In genomic region chr3:197352382-197352781, GRCh38 we compare ENCODE assay signal across 16 cellular contexts. TPM values are rescaled to one million over a fixed set of nuclear protein-coding genes. Genes with fewer than 3 reads are reported as not detected.
DNase-seq lines count a peak whose midpoint lies in the region; ATAC-seq and TF ChIP-seq lines count a peak whose summit lies in the region.
"Had no signal": no experiment of that assay in that cellular context is flagged by ENCODE, and none has a peak within 500 bp of the region (broad histone marks: within the 10 kb centered on the region; RNA-seq: fewer than 3 reads in every experiment).

No MANE protein-coding gene starts in this region.

- H3K4me3 Mint-ChIP-seq in brain, result no peak overlapping the region
- H3K4me3 Mint-ChIP-seq: activated B cell treated with CpG ODN at 0.5 μM for 24 hours; stimulated activated naive CD8-positive, alpha-beta T cell treated with anti-CD3 and anti-CD28 coated beads, Interleukin-15, amount 100 ng/mL, for 72 hours had no signal

- H3K9me1 ChIP-seq in IMR-90 (ENCODE audit: insufficient read depth, low read length), result peaks cover 5% of the 10 kb centered on the region

- no peak overlapping the region for H3K18ac ChIP-seq in IMR-90 (ENCODE audit: low read depth, low read length)

- peaks cover 43% of the 10 kb centered on the region for H3K4me1 Mint-ChIP-seq in brain
- H3K4me1 Mint-ChIP-seq: activated B cell treated with CpG ODN at 0.5 μM for 24 hours; stimulated activated naive CD8-positive, alpha-beta T cell treated with anti-CD3 and anti-CD28 coated beads, Interleukin-15, amount 100 ng/mL, for 72 hours had no signal

- no peak overlapping the region for H2BK5ac ChIP-seq in IMR-90 (ENCODE audit: low read depth, low read length, poor library complexity, severe bottlenecking)

- H3K23ac ChIP-seq in IMR-90 (ENCODE audit: low read depth, low read length), result no peak overlapping the region

- H3K79me1 ChIP-seq in IMR-90 (ENCODE audit: low read depth in 1 of 2, low read length in 2 of 2), result no peaks in the 10 kb centered on the region

- H3K27me3 ChIP-seq in IMR-90 (ENCODE audit: control insufficient read depth, insufficient read depth, low read length) (peaks cover 2% of the 10 kb centered on the region), upper lobe of right lung (no peaks in the 10 kb centered on the region)
- H3K27me3 ChIP-seq: colonic mucosa had no signal

- no peak overlapping the region for H4K91ac ChIP-seq in IMR-90 (ENCODE audit: insufficient read depth, low read depth, low read length)

- no peak for TF ChIP-seq RAD21 in IMR-90 (IDR thresholded peaks at IDR 0.05; ENCODE audit: low read length)

- no peaks in the 10 kb centered on the region for H4K20me1 ChIP-seq in IMR-90 (ENCODE audit: insufficient read depth, low read length)

- WGBS in IMR-90 (ENCODE audit: extremely low coverage in 2 of 2, insufficient read length in 1 of 2), 2 experiments, result 80% methylated on average over 1 of the region's 5 CpGs; no CpG with 5 or more reads in 1 of the 2 experiments

- no peaks in the 10 kb centered on the region for H3K36me3 Mint-ChIP-seq in brain

- peaks cover 2 to 5% (median 3%) of the 10 kb centered on the region in 5 experiments for H3K9me3 Mint-ChIP-seq in brain
- H3K9me3 Mint-ChIP-seq: activated B cell treated with CpG ODN at 0.5 μM for 24 hours; stimulated activated naive CD8-positive, alpha-beta T cell treated with anti-CD3 and anti-CD28 coated beads, Interleukin-15, amount 100 ng/mL, for 72 hours had no signal

- DNase-seq in IMR-90 (peak; percentile 69), left kidney (ENCODE audit: low read depth, low spot score) (peak; percentile 43), upper lobe of right lung (no peak), NCI-H2107 treated with DMSO at 0.1 percent for 48 hours (lab: John Stamatoyannopoulos, UW; ENCODE audit: unreplicated experiment) (no peak)
- no peak for DNase-seq in stimulated activated naive CD4-positive, alpha-beta T cell (lab: John Stamatoyannopoulos, UW)
- DNase-seq: activated B cell treated with CpG ODN at 0.5 μM for 24 hours; activated T-cell treated with anti-CD3 and anti-CD28 coated beads, Interleukin-2, amount 50 U/mL, for 48 hours; colonic mucosa; H7; hypothalamus; NCI-H1105; PC-9; stimulated activated naive CD8-positive, alpha-beta T cell treated with anti-CD3 and anti-CD28 coated beads, Interleukin-15, amount 100 ng/mL, for 72 hours had no signal

- no peak overlapping the region for H2AK5ac ChIP-seq in IMR-90 (ENCODE audit: low read depth, low read length)

- H4K8ac ChIP-seq in IMR-90 (ENCODE audit: low read depth in 2 of 2, low read length in 2 of 2), result no peak overlapping the region

- H3K27ac Mint-ChIP-seq in brain, result peak overlapping the region in 4 of 5 experiments; percentile 0 to 78 (median 60)
- H3K27ac Mint-ChIP-seq: activated B cell treated with CpG ODN at 0.5 μM for 24 hours had no signal

- no peaks in the 10 kb centered on the region for H3K9me3 ChIP-seq in IMR-90 (ENCODE audit: control insufficient read depth, insufficient read depth, low read length)
- no peaks in the 10 kb centered on the region for H3K9me3 ChIP-seq in upper lobe of right lung
- H3K9me3 ChIP-seq: colonic mucosa had no signal

- POLR2A ChIA-PET in IMR-90 (lab: Charles Lee; ENCODE audit: unreplicated experiment), result no interaction called here

- no peak overlapping the region for H2BK120ac ChIP-seq in IMR-90 (ENCODE audit: low read depth, low read length)

- no peak overlapping the region for H3K4ac ChIP-seq in IMR-90 (ENCODE audit: low read depth, low read length)

- H2BK15ac ChIP-seq in IMR-90 (ENCODE audit: low read depth, low read length), result no peak overlapping the region

- no peak overlapping the region for H3K27ac ChIP-seq in IMR-90 (ENCODE audit: insufficient read depth, low read length)
- H3K27ac ChIP-seq in upper lobe of right lung, result no peak overlapping the region
- H3K27ac ChIP-seq: colonic mucosa, PC-9 had no signal

- H3K36me3 ChIP-seq in IMR-90 (ENCODE audit: control insufficient read depth, insufficient read depth, low read length) (no peaks in the 10 kb centered on the region), upper lobe of right lung (no peaks in the 10 kb centered on the region)
- H3K36me3 ChIP-seq: colonic mucosa had no signal

- no peak overlapping the region for H2BK20ac ChIP-seq in IMR-90 (ENCODE audit: low read depth, low read length)

- H3K9ac ChIP-seq in IMR-90 (ENCODE audit: low read depth, low read length), result no peak overlapping the region

- H3K4me1 ChIP-seq in IMR-90 (ENCODE audit: control insufficient read depth, insufficient read depth, low read length), result peaks cover 16% of the 10 kb centered on the region
- H3K4me1 ChIP-seq in upper lobe of right lung, result peaks cover 4% of the 10 kb centered on the region
- H3K4me1 ChIP-seq: colonic mucosa had no signal

- H4K5ac ChIP-seq in IMR-90 (ENCODE audit: low read depth, low read length), result no peak overlapping the region

- in situ Hi-C loops in IMR-90 (cut with MboI; ENCODE audit: low sequenced_read_pairs), result no loop called here

- H3K56ac ChIP-seq in IMR-90 (ENCODE audit: extremely low read depth, insufficient read depth, low read length), result no peak overlapping the region

- ATAC-seq in IMR-90 (ENCODE audit: low read depth) (no peak), upper lobe of right lung (peak; percentile 6), GM19397 (IDR thresholded peaks at IDR 0.05; ENCODE audit: unreplicated experiment) (no peak), HG03039 (IDR thresholded peaks at IDR 0.05; ENCODE audit: unreplicated experiment) (no peak)
- ATAC-seq: stimulated activated naive CD8-positive, alpha-beta T cell treated with anti-CD3 and anti-CD28 coated beads, Interleukin-15, amount 100 ng/mL, for 72 hours had no signal

- CTCF ChIA-PET in IMR-90 (lab: Yijun Ruan, JAX), result no interaction called here

- no peak overlapping the region for H3K14ac ChIP-seq in IMR-90 (replicated peaks; ENCODE audit: low read depth, low read length)

- dilution Hi-C loops in IMR-90 (cut with HindIII; ENCODE audit: low sequenced_read_pairs, unreplicated experiment), result no loop called here

- H2AFZ ChIP-seq in IMR-90 (replicated peaks; ENCODE audit: low read length, poor library complexity), result no peak overlapping the region
- H2AFZ ChIP-seq: PC-9 had no signal

- no peak overlapping the region for H2AK9ac ChIP-seq in IMR-90 (replicated peaks; ENCODE audit: low read depth, low read length, poor library complexity)

- no peak for TF ChIP-seq POLR2A in IMR-90 (IDR thresholded peaks at IDR 0.05; ENCODE audit: low read depth, low read length)

- H3K4me3 ChIP-seq in IMR-90 (ENCODE audit: insufficient read depth, low read depth, low read length) (no peak overlapping the region), upper lobe of right lung (no peak overlapping the region)
- H3K4me3 ChIP-seq: colonic mucosa, PC-9 had no signal

- H3K27me3 Mint-ChIP-seq in brain, result no peaks in the 10 kb centered on the region

- TF ChIP-seq CTCF in IMR-90 (conservative IDR thresholded peaks at IDR 0.05; ENCODE audit: low read depth, low read length) (no peak), brain (conservative IDR thresholded peaks at IDR 0.05) (no peak), upper lobe of right lung (IDR thresholded peaks at IDR 0.05) (no peak)

- BruUV-seq in IMR-90 (replicated peaks; lab: Mats Ljungman, UMichigan), result no TSS peak

- H3K4me2 ChIP-seq in IMR-90 (ENCODE audit: low read depth, low read length), result no peak overlapping the region
- H3K4me2 ChIP-seq: PC-9 had no signal

- intact Hi-C loops in IMR-90 (cut with micrococcal nuclease), result no loop called here
- intact Hi-C loops in upper lobe of right lung (cut with DNase I), result no loop called here

TF ChIP-seq in IMR-90, 13 proteins besides CTCF, POLR2A, EP300 and RAD21:
- TF ChIP-seq RFX5 (IDR thresholded peaks at IDR 0.05; ENCODE audit: low read depth, low read length), result no peak
- no peak for TF ChIP-seq CHD1 (IDR thresholded peaks at IDR 0.05; ENCODE audit: low read depth, low read length)
- TF ChIP-seq MXI1 (IDR thresholded peaks at IDR 0.05; ENCODE audit: borderline replicate concordance, low read depth, low read length), result no peak

RNA-seq across cellular contexts. Expression of gene DLG1, which starts 54.0 kb away (rescaled TPM):
- total RNA-seq in IMR-90 (2012; rRNA removed) (57.7 and 58.6 TPM in 2 replicates), upper lobe of right lung (77.5 TPM)
- polyA plus RNA-seq in IMR-90 (2012; rRNA removed) (18.7 and 21.2 TPM in 2 replicates), brain (ENCODE audit: insufficient read depth, low read depth, low replicate concordance) (27.7 TPM)
- polyA plus RNA-seq in IMR-90 (2012; cell fraction: cytosol; rRNA removed), result 3.7 and 4.9 TPM in 2 replicates
- polyA plus RNA-seq in IMR-90 (2012; cell fraction: nucleus; rRNA removed; ENCODE audit: low replicate concordance), result 5.5 and 51.9 TPM in 2 replicates

Comparison
In these comparisons a context has a peak if more than half of its experiments do, and no peak if none do; other contexts are left out.
1. DNase-seq: peak in IMR-90 (single experiment) and left kidney (single experiment); none in upper lobe of right lung (single experiment), stimulated activated naive CD4-positive, alpha-beta T cell (0 of 6) and NCI-H2107 treated with DMSO at 0.1 percent for 48 hours (single experiment).